ENCODE assay signal across 1 cellular context in the genomic region with DNA sequence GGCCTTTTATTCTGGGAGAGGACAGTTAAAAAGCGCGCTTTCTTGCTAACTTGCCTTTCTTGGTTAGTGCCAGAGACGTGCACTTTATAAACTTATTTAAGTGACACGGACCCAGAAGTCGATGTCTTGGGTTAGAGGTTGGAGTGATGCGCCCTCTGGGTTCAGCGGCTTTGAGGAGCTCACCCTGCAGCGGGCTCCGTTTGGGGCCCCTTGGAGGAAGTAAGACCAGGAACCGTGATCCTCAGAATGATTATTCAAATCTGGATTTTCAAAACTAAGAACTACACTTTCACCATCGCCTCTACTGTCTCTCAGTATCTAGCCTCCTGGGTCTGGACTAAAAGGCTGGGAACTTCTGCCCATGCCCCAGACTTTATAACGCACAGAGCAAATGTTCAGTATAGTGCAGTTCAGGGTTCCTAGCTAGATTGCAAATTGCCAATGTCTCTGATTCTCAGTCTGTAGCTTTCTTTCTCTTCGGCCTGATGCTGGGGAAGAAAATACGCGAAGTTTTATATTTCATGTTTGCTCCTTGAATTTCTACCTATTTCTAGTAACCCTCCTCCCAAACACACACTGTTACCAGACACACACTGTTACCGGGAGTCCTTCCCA.
TF ChIP-seq lines count a peak whose summit lies in the region.

No MANE protein-coding gene starts in this region.

TF ChIP-seq in H1, 55 proteins besides CTCF, POLR2A, EP300 and RAD21:
- peak; percentile 11; the same call in 1 of the 2 replicates for TF ChIP-seq TAF1 (IDR thresholded peaks at IDR 0.05; ENCODE audit: low read depth, low read length)
- TF ChIP-seq POLR2AphosphoS5 (IDR thresholded peaks at IDR 0.05; ENCODE audit: low read depth, low read length): peak; percentile 64
- 0 out of 2 replicates have a peak, but pooled peaks have one; percentile 12 for TF ChIP-seq RBBP5 (IDR thresholded peaks at IDR 0.05; ENCODE audit: borderline replicate concordance, low read depth, low read length)
- peak; percentile 87 for TF ChIP-seq TAF7 (optimal IDR thresholded peaks at IDR 0.05; ENCODE audit: borderline replicate concordance, low read depth, low read length)
- TF ChIP-seq SAP30 (IDR thresholded peaks at IDR 0.05; ENCODE audit: insufficient read depth, insufficient replicate concordance, low read length): no peak
- no peak for TF ChIP-seq NRF1 (IDR thresholded peaks at IDR 0.05; ENCODE audit: low read depth, low read length)
